22 cellular contexts compared by ENCODE assay signal in the genomic region with DNA sequence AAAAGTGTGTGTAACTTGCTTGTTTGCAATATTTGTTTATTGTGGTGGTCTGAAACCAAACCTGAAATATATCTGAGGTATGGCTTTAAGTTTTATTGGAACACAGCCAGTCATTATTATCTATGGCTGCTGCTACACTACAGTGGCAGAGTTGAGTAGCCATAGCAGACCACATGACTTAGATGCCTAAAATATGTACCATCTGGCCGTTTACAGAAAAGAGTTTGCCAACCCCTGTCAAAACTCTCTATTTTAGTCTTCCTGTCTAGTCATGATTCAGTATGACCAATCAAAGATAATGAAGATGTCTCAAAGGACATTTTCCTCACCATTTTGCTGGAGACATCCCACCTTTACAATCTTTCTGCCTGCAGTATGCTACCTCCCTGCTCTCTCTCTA.
"Had no signal": no experiment of that assay in that cellular context is flagged by ENCODE, and none has a peak within 500 bp of the region (broad histone marks: within the 10 kb centered on the region; RNA-seq: fewer than 3 reads in every experiment).

No MANE protein-coding gene starts in this region.

- H3K4me3 Mint-ChIP-seq: activated T-cell treated with anti-CD3 and anti-CD28 coated beads, Interleukin-2, amount 50 U/mL, for 72 hours; mesothelial cell of epicardium; natural killer cell treated with Interleukin-12 subunit alpha and Interleukin-12 subunit beta and Interleukin-15 and Interleukin-18, amount 100 ng/mL, for 72 hours had no signal

- H3K27ac ChIP-seq: adrenal gland, cardiac muscle cell, dorsolateral prefrontal cortex, neutrophil, pancreas, sigmoid colon, transverse colon, uterus had no signal

- H3K4me1 Mint-ChIP-seq: mesothelial cell of epicardium had no signal

- H3K36me3 Mint-ChIP-seq: activated naive CD4-positive, alpha-beta T cell treated with anti-CD3 and anti-CD28 coated beads, Interleukin-2, amount 50 U/mL, for 72 hours; mesothelial cell of epicardium; natural killer cell treated with Interleukin-12 subunit alpha and Interleukin-12 subunit beta and Interleukin-15 and Interleukin-18, amount 100 ng/mL, for 72 hours had no signal

- H3K4me1 ChIP-seq: adrenal gland, pancreas, transverse colon, uterus had no signal

- H3K9me3 Mint-ChIP-seq: activated T-cell treated with anti-CD3 and anti-CD28 coated beads, Interleukin-2, amount 50 U/mL, for 72 hours; natural killer cell treated with Interleukin-12 subunit alpha and Interleukin-12 subunit beta and Interleukin-15 and Interleukin-18, amount 100 ng/mL, for 72 hours had no signal

- H3K4me3 ChIP-seq: adrenal gland, cardiac muscle cell, dorsolateral prefrontal cortex, lung, pancreas, sigmoid colon, transverse colon, uterus had no signal

- H3K36me3 ChIP-seq: adrenal gland, cardiac muscle cell, neutrophil, pancreas, sigmoid colon, transverse colon, uterus had no signal

- H3K27me3 ChIP-seq: adrenal gland, cardiac muscle cell, dorsolateral prefrontal cortex, neutrophil, pancreas, sigmoid colon, transverse colon, uterus had no signal

- H3K9me3 ChIP-seq: adrenal gland, neutrophil, pancreas, sigmoid colon, transverse colon, uterus had no signal

- ATAC-seq: activated naive CD4-positive, alpha-beta T cell treated with anti-CD3 and anti-CD28 coated beads, Interleukin-2, amount 50 U/mL, for 72 hours; activated T-cell treated with anti-CD3 and anti-CD28 coated beads, Interleukin-2, amount 50 U/mL, for 72 hours; left colon; natural killer cell treated with Interleukin-12 subunit alpha and Interleukin-12 subunit beta and Interleukin-15 and Interleukin-18, amount 100 ng/mL, for 72 hours; pancreas had no signal

- DNase-seq: activated CD4-positive, alpha-beta T cell treated with anti-CD3 and anti-CD28 coated beads, Interleukin-2, amount 50 U/mL, for 1 hour; activated CD4-positive, CD25-positive, alpha-beta regulatory T cell treated with anti-CD3 and anti-CD28 coated beads, Interleukin-2, amount 50 U/mL, for 72 hours; activated gamma-delta T cell; activated T-cell treated with anti-CD3 and anti-CD28 coated beads, Interleukin-2, amount 50 U/mL, for 72 hours; adrenal gland; dorsolateral prefrontal cortex; hippocampal formation; left colon; pancreas; sigmoid colon; stimulated activated CD8-positive, alpha-beta memory T cell treated with anti-CD3 and anti-CD28 coated beads, Interleukin-4, amount 100 ng/mL, for 48 hours; stimulated activated naive CD4-positive, alpha-beta T cell treated with Interleukin-2 at 50 U/mL for 16 hours; T-helper 1 cell; T-helper 9 cell; transverse colon; uterus had no signal

- H3K27ac Mint-ChIP-seq: activated naive CD4-positive, alpha-beta T cell treated with anti-CD3 and anti-CD28 coated beads, Interleukin-2, amount 50 U/mL, for 72 hours; activated T-cell treated with anti-CD3 and anti-CD28 coated beads, Interleukin-2, amount 50 U/mL, for 72 hours; mesothelial cell of epicardium; natural killer cell treated with Interleukin-12 subunit alpha and Interleukin-12 subunit beta and Interleukin-15 and Interleukin-18, amount 100 ng/mL, for 72 hours had no signal
